ENCODE assay signal across 15 cellular contexts in the genomic region with DNA sequence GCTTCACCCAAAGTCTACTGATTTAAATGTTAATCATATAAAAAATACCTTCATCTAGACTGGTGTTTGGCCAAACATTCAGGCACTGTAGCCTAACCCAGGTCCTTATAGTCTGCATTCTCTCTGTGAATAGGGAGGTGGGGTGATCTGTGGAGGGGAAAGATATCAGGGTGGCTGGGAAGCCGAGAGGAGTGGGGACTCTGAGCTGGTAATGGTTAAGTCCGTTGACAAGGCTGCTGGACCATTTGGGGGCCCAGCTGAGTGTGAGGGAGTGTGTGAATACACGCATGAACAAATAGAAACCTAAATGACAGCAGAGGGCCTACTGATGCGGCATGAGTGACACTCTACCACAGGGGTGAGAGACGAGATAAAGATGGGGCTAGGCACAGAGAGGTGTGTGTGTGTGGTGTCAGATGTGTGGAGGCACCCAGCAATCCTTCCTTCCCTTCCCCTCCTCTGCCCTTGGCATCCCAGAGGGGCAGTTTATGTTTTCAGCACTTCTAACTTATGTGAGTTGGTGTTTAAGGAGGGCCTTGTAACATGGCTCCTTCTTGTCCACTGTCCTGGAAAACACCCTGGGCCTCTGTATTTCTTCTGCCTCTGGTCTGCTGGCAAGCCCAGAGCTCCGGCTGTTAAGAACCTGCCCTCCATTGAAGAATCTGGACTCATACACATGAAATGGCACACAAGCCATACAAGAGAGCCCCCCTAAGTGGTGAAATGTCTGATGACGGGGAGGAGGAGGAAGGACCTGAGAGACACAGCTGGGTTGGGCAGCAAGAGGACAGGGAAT.
DNase-seq lines count a peak whose midpoint lies in the region; FAIRE-seq and TF ChIP-seq lines count a peak whose summit lies in the region.
"Had no signal": no experiment of that assay in that cellular context is flagged by ENCODE, and none has a peak within 500 bp of the region (broad histone marks: within the 10 kb centered on the region; RNA-seq: fewer than 3 reads in every experiment).

No MANE protein-coding gene starts in this region.

- FAIRE-seq in H1 (lab: Jason Lieb, UNC) (no peak), D721Med (lab: Jason Lieb, UNC) (no peak)
- FAIRE-seq: A549 had no signal

- H4K5ac ChIP-seq in H9 (ENCODE audit: insufficient read length, low read depth, low read length) (no peak overlapping the region), H1 (ENCODE audit: insufficient read length, low read depth, low read length) (no peak overlapping the region), mesendoderm (ENCODE audit: low read length) (no peak overlapping the region)

- H3K18ac ChIP-seq in H9 (ENCODE audit: insufficient read length, low read depth, low read length) (no peak overlapping the region), H1 (ENCODE audit: extremely low read depth, low read length) (no peak overlapping the region), mesendoderm (ENCODE audit: low read length) (no peak overlapping the region), neuronal stem cell (ENCODE audit: low read length) (no peak overlapping the region)

- H3K23me2 ChIP-seq in H9 (ENCODE audit: insufficient read length, low read depth, low read length, poor library complexity, severe bottlenecking) (no peaks in the 10 kb centered on the region), H1 (ENCODE audit: low read depth, low read length) (no peaks in the 10 kb centered on the region)

- no peak overlapping the region for H2AK5ac ChIP-seq in H9 (ENCODE audit: insufficient read length, low read length)
- H2AK5ac ChIP-seq in H1 (ENCODE audit: low read depth, low read length): no peak overlapping the region
- no peak overlapping the region for H2AK5ac ChIP-seq in mesendoderm (ENCODE audit: low read length)
- no peak overlapping the region for H2AK5ac ChIP-seq in neuronal stem cell (ENCODE audit: low read depth, low read length)

- TF ChIP-seq POLR2A in H1 (IDR thresholded peaks at IDR 0.05; ENCODE audit: control extremely low read depth in 1 of 2, low read depth in 2 of 2, low read length in 2 of 2): no peak

- 0 out of 7 replicates have a peak overlapping the region, but pooled peaks of 1 of the 3 experiments have one; percentile 65 for H3K27ac Mint-ChIP-seq in H9
- H3K27ac Mint-ChIP-seq: CD4-positive, alpha-beta memory T cell had no signal

- CTCF ChIA-PET in H1 (lab: Charles Lee; ENCODE audit: partially characterized antibody): interaction anchor here (1.1 to 2.7 kb wide), 7 partner anchors 11 to 78 kb away, joined by 3 to 12 read pairs (median 4); no protein-coding TSS in a partner anchor

- H2BK20ac ChIP-seq in H9 (ENCODE audit: low read depth, low read length, poor library complexity, severe bottlenecking): no peak overlapping the region
- H2BK20ac ChIP-seq in H1 (ENCODE audit: low read length): 0 out of 2 replicates have a peak overlapping the region, but pooled peaks have one; percentile 0

- H3K9ac ChIP-seq in H9 (ENCODE audit: extremely low read depth, insufficient read length, low read length): no peak overlapping the region
- no peak overlapping the region for H3K9ac ChIP-seq in H1 (replicated peaks in 1 of 4; ENCODE audit: extremely low read depth in 1 of 4, low read depth in 3 of 4, low read length in 3 of 4)
- no peak overlapping the region for H3K9ac ChIP-seq in mesendoderm (ENCODE audit: low read length)
- H3K9ac ChIP-seq in neuronal stem cell (ENCODE audit: low read depth, low read length, poor library complexity): no peak overlapping the region

- no peak for TF ChIP-seq RAD21 in H1 (IDR thresholded peaks at IDR 0.05 in 1 of 2, conservative IDR thresholded peaks at IDR 0.05 in 1 of 2; ENCODE audit: low read depth in 2 of 2, low read length in 2 of 2)

- POLR2A ChIA-PET in H1 (lab: Charles Lee; ENCODE audit: partially characterized antibody): no interaction called here

- H3K4me3 ChIP-seq in H1 (ENCODE audit: extremely low read depth in 1 of 4, insufficient read depth in 2 of 4, low read depth in 3 of 4, low read length in 4 of 4): no peak overlapping the region
- no peak overlapping the region for H3K4me3 ChIP-seq in mesendoderm (ENCODE audit: low read length)
- no peak overlapping the region for H3K4me3 ChIP-seq in neuronal stem cell (ENCODE audit: low read length in 2 of 2)
- H3K4me3 ChIP-seq: A549 had no signal

- peak overlapping the region in 1 of 2 experiments; percentile 0; a peak in 1 of 5 replicates for H3K4me3 Mint-ChIP-seq in H9
- H3K4me3 Mint-ChIP-seq: CD4-positive, alpha-beta memory T cell; IgD-negative memory B cell had no signal

- no peak overlapping the region for H3K23ac ChIP-seq in H9 (ENCODE audit: insufficient read length, low read depth, low read length)
- no peak overlapping the region for H3K23ac ChIP-seq in H1 (ENCODE audit: insufficient read length)
- H3K23ac ChIP-seq in mesendoderm (ENCODE audit: low read length): no peak overlapping the region
- H3K23ac ChIP-seq in neuronal stem cell (ENCODE audit: low read depth, low read length, poor library complexity): no peak overlapping the region

- TF ChIP-seq EP300 in H1 (IDR thresholded peaks at IDR 0.05; ENCODE audit: borderline replicate concordance in 1 of 2, low read depth in 2 of 2, low read length in 2 of 2): no peak

- H4K91ac ChIP-seq in H9 (ENCODE audit: insufficient read length, low read depth, low read length) (no peak overlapping the region), H1 (replicated peaks; ENCODE audit: insufficient read length, low read length) (no peak overlapping the region), neuronal stem cell (ENCODE audit: low read depth, low read length, poor library complexity) (no peak overlapping the region)

- H2BK12ac ChIP-seq in H9 (ENCODE audit: insufficient read length, low read depth, low read length) (no peak overlapping the region), H1 (ENCODE audit: low read depth, low read length) (0 out of 2 replicates have a peak overlapping the region, but pooled peaks have one; percentile 29), neuronal stem cell (ENCODE audit: low read length) (no peak overlapping the region)

- H2AFZ ChIP-seq in H9 (ENCODE audit: low read length) (no peak overlapping the region), H1 (ENCODE audit: low read length) (no peak overlapping the region), neuronal stem cell (ENCODE audit: low read length) (no peak overlapping the region)

- DNase-seq in H9: peak; percentile 16
- DNase-seq in H1 (ENCODE audit: low read depth in 1 of 2, low spot score in 2 of 2): peak in 1 of 2 experiments; percentile 41
- DNase-seq in mesendoderm: peak; percentile 20
- no peak for DNase-seq in neuronal stem cell (ENCODE audit: low spot score)
- DNase-seq in D721Med (ENCODE audit: insufficient read length, low spot score): no peak
- no peak for DNase-seq in stimulated activated CD4-positive, alpha-beta T cell treated with anti-CD3 and anti-CD28 coated beads, Interleukin-4, amount 100 ng/mL, for 24 hours
- DNase-seq in activated gamma-delta T cell (lab: John Stamatoyannopoulos, UW): no peak
- DNase-seq: BE2C; CD4-positive, alpha-beta memory T cell; DND-41; GDM1; GOT3 had no signal

- TF ChIP-seq CTCF in H9 (conservative IDR thresholded peaks at IDR 0.05) (no peak), H1 (IDR thresholded peaks at IDR 0.05; ENCODE audit: control extremely low read depth in 1 of 3, insufficient read depth in 1 of 3, low read depth in 1 of 3, low read length in 3 of 3) (no peak), D721Med (IDR thresholded peaks at IDR 0.05; ENCODE audit: insufficient read depth, missing control alignments) (no peak)

- H4K20me1 ChIP-seq in H9 (ENCODE audit: control insufficient read depth, insufficient read depth, insufficient read length) (no peaks in the 10 kb centered on the region), H1 (replicated peaks in 1 of 2; ENCODE audit: control insufficient read depth in 1 of 2, insufficient read depth in 2 of 2, low read length in 2 of 2) (no peaks in the 10 kb centered on the region)

- peaks cover 12 to 13% of the 10 kb centered on the region in 2 experiments for H3K9me3 Mint-ChIP-seq in H9

- H3K4me2 ChIP-seq in H9 (ENCODE audit: insufficient read depth, insufficient read length, low read length) (no peak overlapping the region), H1 (ENCODE audit: insufficient read depth in 1 of 2, low read depth in 2 of 2, low read length in 2 of 2) (no peak overlapping the region), mesendoderm (ENCODE audit: low read length) (no peak overlapping the region), neuronal stem cell (ENCODE audit: insufficient read depth, low read length, poor library complexity, severe bottlenecking) (no peak overlapping the region)
- H3K4me2 ChIP-seq: A549 had no signal

- H3K56ac ChIP-seq in H9 (ENCODE audit: insufficient read length, low read depth, low read length) (no peak overlapping the region), H1 (replicated peaks; ENCODE audit: insufficient read length, low read depth, low read length) (no peak overlapping the region), mesendoderm (ENCODE audit: low read length) (no peak overlapping the region)

- WGBS in H9 (ENCODE audit: extremely low coverage, insufficient read length, low lambda C conversion rate): no CpG with 5 or more reads among the region's 7 CpGs
- WGBS in H1 (ENCODE audit: extremely low coverage in 1 of 2, insufficient coverage in 1 of 2, insufficient read length in 1 of 2, insufficient replicate concordance in 2 of 2, low coverage in 1 of 2, low lambda C conversion rate in 2 of 2, missing lambda C conversion rate in 1 of 2), 2 experiments: 92% methylated on average over 7 of the region's 7 CpGs; no CpG with 5 or more reads in 1 of the 2 experiments
- no CpG with 5 or more reads among the region's 7 CpGs for WGBS in mesendoderm (ENCODE audit: extremely low coverage, insufficient coverage, low lambda C conversion rate)
- WGBS in neuronal stem cell (ENCODE audit: extremely low coverage in 2 of 2, insufficient read length in 2 of 2, insufficient replicate concordance in 1 of 2), 2 donors: no CpG with 5 or more reads among the region's 7 CpGs

- H3K9me3 ChIP-seq in H9 (ENCODE audit: control insufficient read depth, low read depth, low read length) (no peaks in the 10 kb centered on the region), H1 (ENCODE audit: insufficient read depth in 2 of 2, low read depth in 1 of 2, low read length in 1 of 2) (peaks cover 0 to 9% of the 10 kb centered on the region in 2 experiments; a peak in 3 of 4 replicates), neuronal stem cell (replicated peaks in 1 of 2; ENCODE audit: control insufficient read depth in 2 of 2, insufficient read depth in 1 of 2, low read depth in 1 of 2, low read length in 2 of 2) (peaks cover 6 to 7% of the 10 kb centered on the region in 2 donors)
- H3K9me3 ChIP-seq: A549, BE2C had no signal

- no peaks in the 10 kb centered on the region; the same call in 1 of the 2 replicates for H3K27me3 Mint-ChIP-seq in H9 (ENCODE audit: low read depth)

- H3K14ac ChIP-seq in H9 (ENCODE audit: insufficient read depth, low read length) (no peak overlapping the region), H1 (ENCODE audit: insufficient read length) (no peak overlapping the region), neuronal stem cell (ENCODE audit: low read length) (no peak overlapping the region)

- H3K4me1 ChIP-seq in H9 (ENCODE audit: insufficient read depth, low read length) (peaks cover 12% of the 10 kb centered on the region; the same call in 1 of the 2 replicates), H1 (replicated peaks in 1 of 4; ENCODE audit: control insufficient read depth in 3 of 4, insufficient read depth in 4 of 4, low read length in 3 of 4) (peaks cover 11 to 21% (median 16%) of the 10 kb centered on the region in 4 experiments), mesendoderm (ENCODE audit: control insufficient read depth, low read depth, low read length) (peaks cover 4% of the 10 kb centered on the region), neuronal stem cell (ENCODE audit: control insufficient read depth in 2 of 2, insufficient read depth in 1 of 2, low read depth in 1 of 2, low read length in 2 of 2) (peaks cover 17 to 19% of the 10 kb centered on the region in 2 donors)
- H3K4me1 ChIP-seq: A549, BE2C had no signal

- H2BK5ac ChIP-seq in H9 (ENCODE audit: insufficient read length, low read length): no peak overlapping the region
- no peak overlapping the region for H2BK5ac ChIP-seq in H1 (ENCODE audit: low read depth, low read length)
- H2BK5ac ChIP-seq in mesendoderm (ENCODE audit: low read length): no peak overlapping the region
- no peak overlapping the region for H2BK5ac ChIP-seq in neuronal stem cell (ENCODE audit: low read length)

- H3K27ac ChIP-seq in H9 (ENCODE audit: insufficient read length, low read depth, low read length): no peak overlapping the region
- H3K27ac ChIP-seq in H1 (ENCODE audit: low read depth, low read length): no peak overlapping the region
- H3K27ac ChIP-seq in mesendoderm (ENCODE audit: low read depth, low read length): no peak overlapping the region
- H3K27ac ChIP-seq in neuronal stem cell (replicated peaks; ENCODE audit: low read length): no peak overlapping the region
- H3K27ac ChIP-seq: A549, C4-2B had no signal

- H3K79me2 ChIP-seq in H9 (ENCODE audit: insufficient read depth, low read length) (no peaks in the 10 kb centered on the region), H1 (ENCODE audit: control insufficient read depth in 1 of 2, insufficient read depth in 2 of 2, low read length in 2 of 2) (no peaks in the 10 kb centered on the region), mesendoderm (ENCODE audit: control insufficient read depth, insufficient read depth, low read length) (no peaks in the 10 kb centered on the region)

- no peaks in the 10 kb centered on the region for H3K36me3 ChIP-seq in H1 (ENCODE audit: control insufficient read depth in 2 of 4, insufficient read depth in 4 of 4, low read length in 3 of 4)
- no peaks in the 10 kb centered on the region for H3K36me3 ChIP-seq in mesendoderm (ENCODE audit: control insufficient read depth, insufficient read depth, low read length)
- no peaks in the 10 kb centered on the region for H3K36me3 ChIP-seq in neuronal stem cell (replicated peaks in 1 of 2; ENCODE audit: control insufficient read depth in 2 of 2, insufficient read depth in 2 of 2, low read length in 2 of 2)
- H3K36me3 ChIP-seq: BE2C had no signal

- H2BK120ac ChIP-seq in H9 (ENCODE audit: low read depth, low read length, poor library complexity, severe bottlenecking): no peak overlapping the region
- no peak overlapping the region for H2BK120ac ChIP-seq in H1 (replicated peaks; ENCODE audit: low read depth, low read length)
- no peak overlapping the region for H2BK120ac ChIP-seq in mesendoderm (ENCODE audit: low read depth, low read length)
- H2BK120ac ChIP-seq in neuronal stem cell (ENCODE audit: low read depth, low read length): no peak overlapping the region

- H3K4ac ChIP-seq in H9 (ENCODE audit: low read depth, low read length): no peak overlapping the region
- no peak overlapping the region for H3K4ac ChIP-seq in H1 (replicated peaks; ENCODE audit: insufficient read length, low read depth, low read length)
- H3K4ac ChIP-seq in mesendoderm (ENCODE audit: low read depth, low read length): no peak overlapping the region
- H3K4ac ChIP-seq in neuronal stem cell (ENCODE audit: low read length): no peak overlapping the region

- peaks cover 9 to 25% (median 12%) of the 10 kb centered on the region in 3 experiments for H3K36me3 Mint-ChIP-seq in H9 (ENCODE audit: insufficient read depth in 1 of 3, low read depth in 3 of 3)
- H3K36me3 Mint-ChIP-seq: CD4-positive, alpha-beta memory T cell had no signal

- H2BK15ac ChIP-seq in H9 (ENCODE audit: low read depth, low read length) (no peak overlapping the region), H1 (ENCODE audit: low read length) (peak overlapping the region; percentile 76; the same call in 1 of the 2 replicates), mesendoderm (replicated peaks; ENCODE audit: low read depth) (no peak overlapping the region), neuronal stem cell (ENCODE audit: low read length) (peak overlapping the region; percentile 45)

- H4K8ac ChIP-seq in H9 (replicated peaks; ENCODE audit: insufficient read length, low read depth, low read length) (no peak overlapping the region), H1 (ENCODE audit: extremely low read depth, insufficient read depth, low read length) (no peak overlapping the region), mesendoderm (ENCODE audit: low read depth, low read length) (no peak overlapping the region), neuronal stem cell (ENCODE audit: low read depth, low read length) (no peak overlapping the region)

- no peak overlapping the region for H3T11ph ChIP-seq in H9 (ENCODE audit: low read length)

- H3K27me3 ChIP-seq in H9 (ENCODE audit: insufficient read depth, low read length) (no peaks in the 10 kb centered on the region), H1 (replicated peaks in 1 of 4; ENCODE audit: control insufficient read depth in 3 of 4, extremely low read depth in 1 of 4, insufficient read depth in 3 of 4, low read length in 3 of 4) (no peaks in the 10 kb centered on the region), mesendoderm (ENCODE audit: insufficient read depth, low read length, poor library complexity) (no peaks in the 10 kb centered on the region), neuronal stem cell (ENCODE audit: control insufficient read depth in 3 of 3, insufficient read depth in 3 of 3, low read depth in 1 of 3, low read length in 3 of 3) (no peaks in the 10 kb centered on the region)
- H3K27me3 ChIP-seq: BE2C had no signal

- peaks cover 64 to 66% of the 10 kb centered on the region in 2 experiments for H3K4me1 Mint-ChIP-seq in H9
- H3K4me1 Mint-ChIP-seq: CD4-positive, alpha-beta memory T cell had no signal

- H3K79me1 ChIP-seq in H9 (ENCODE audit: insufficient read depth, low read depth, low read length, poor library complexity, severe bottlenecking) (no peaks in the 10 kb centered on the region), H1 (ENCODE audit: low read depth, low read length) (no peaks in the 10 kb centered on the region), mesendoderm (ENCODE audit: low read length) (no peaks in the 10 kb centered on the region), neuronal stem cell (ENCODE audit: low read depth, low read length) (no peaks in the 10 kb centered on the region)

Comparison
In these comparisons a context has a peak if more than half of its experiments do, and no peak if none do; other contexts are left out.
1. DNase-seq: peak in H9 (single experiment) and mesendoderm (single experiment); none in neuronal stem cell (single experiment), D721Med (single experiment), stimulated activated CD4-positive, alpha-beta T cell treated with anti-CD3 and anti-CD28 coated beads, Interleukin-4, amount 100 ng/mL, for 24 hours (single experiment) and activated gamma-delta T cell (single experiment).
2. H2BK15ac ChIP-seq: peak in H1 (single experiment) and neuronal stem cell (single experiment); none in H9 (single experiment) and mesendoderm (single experiment).